1 cellular context compared by ENCODE assay signal in the genomic region with DNA sequence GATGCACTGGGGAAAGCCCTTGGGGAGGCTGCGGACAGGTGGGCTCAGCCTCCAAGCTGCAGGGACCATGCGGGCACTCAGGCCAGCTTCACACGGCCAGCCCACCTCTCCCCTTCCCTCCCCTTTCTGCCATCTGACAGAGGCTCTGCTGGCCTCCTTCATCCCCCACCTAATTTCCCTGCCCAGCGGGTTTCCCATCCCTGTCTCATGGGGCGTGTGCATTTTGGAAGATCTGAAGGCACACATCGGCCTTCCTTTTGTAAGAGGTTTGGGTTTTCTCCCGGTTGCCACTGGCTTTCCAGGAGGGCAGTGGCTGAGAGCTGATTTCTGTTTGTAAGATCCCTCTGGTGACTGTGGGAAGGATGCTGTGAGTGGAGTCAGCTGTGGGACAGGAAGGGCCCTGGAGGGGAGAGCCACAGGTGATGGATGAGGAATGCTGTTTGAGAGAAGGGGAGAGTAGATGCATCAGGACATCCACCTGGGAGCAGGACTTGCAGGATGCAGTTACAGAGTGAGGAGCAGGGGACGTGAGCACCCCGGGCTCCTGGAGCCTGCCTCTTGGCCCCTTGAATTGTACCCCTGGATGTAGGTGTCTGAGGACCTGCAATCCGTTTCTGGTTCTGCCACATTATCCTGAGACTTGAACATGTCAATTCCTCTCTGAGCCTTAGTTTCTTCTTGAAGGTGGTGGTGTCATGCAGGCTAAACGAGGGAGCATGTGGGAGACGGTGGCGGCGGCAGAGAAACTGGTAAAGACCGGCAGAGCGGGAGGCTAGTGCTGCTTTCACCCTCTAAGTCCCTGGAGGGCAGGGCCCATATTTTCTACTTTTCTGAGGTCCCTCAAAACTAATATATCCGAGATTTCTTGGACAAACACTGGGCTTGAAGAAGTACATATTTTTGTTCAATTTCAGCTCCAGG.
TF ChIP-seq lines count a peak whose summit lies in the region.

No MANE protein-coding gene starts in this region.

TF ChIP-seq in HepG2, 621 proteins besides CTCF, POLR2A, EP300 and RAD21 (continued from another document and continues in another):
- TF ChIP-seq, protein P1, sequence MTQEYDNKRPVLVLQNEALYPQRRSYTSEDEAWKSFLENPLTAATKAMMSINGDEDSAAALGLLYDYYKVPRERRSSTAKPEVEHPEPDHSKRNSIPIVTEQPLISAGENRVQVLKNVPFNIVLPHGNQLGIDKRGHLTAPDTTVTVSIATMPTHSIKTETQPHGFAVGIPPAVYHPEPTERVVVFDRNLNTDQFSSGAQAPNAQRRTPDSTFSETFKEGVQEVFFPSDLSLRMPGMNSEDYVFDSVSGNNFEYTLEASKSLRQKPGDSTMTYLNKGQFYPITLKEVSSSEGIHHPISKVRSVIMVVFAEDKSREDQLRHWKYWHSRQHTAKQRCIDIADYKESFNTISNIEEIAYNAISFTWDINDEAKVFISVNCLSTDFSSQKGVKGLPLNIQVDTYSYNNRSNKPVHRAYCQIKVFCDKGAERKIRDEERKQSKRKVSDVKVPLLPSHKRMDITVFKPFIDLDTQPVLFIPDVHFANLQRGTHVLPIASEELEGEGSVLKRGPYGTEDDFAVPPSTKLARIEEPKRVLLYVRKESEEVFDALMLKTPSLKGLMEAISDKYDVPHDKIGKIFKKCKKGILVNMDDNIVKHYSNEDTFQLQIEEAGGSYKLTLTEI (CRISPR knock-in tag; conservative IDR thresholded peaks at IDR 0.05): no peak
- TF ChIP-seq, protein P2, sequence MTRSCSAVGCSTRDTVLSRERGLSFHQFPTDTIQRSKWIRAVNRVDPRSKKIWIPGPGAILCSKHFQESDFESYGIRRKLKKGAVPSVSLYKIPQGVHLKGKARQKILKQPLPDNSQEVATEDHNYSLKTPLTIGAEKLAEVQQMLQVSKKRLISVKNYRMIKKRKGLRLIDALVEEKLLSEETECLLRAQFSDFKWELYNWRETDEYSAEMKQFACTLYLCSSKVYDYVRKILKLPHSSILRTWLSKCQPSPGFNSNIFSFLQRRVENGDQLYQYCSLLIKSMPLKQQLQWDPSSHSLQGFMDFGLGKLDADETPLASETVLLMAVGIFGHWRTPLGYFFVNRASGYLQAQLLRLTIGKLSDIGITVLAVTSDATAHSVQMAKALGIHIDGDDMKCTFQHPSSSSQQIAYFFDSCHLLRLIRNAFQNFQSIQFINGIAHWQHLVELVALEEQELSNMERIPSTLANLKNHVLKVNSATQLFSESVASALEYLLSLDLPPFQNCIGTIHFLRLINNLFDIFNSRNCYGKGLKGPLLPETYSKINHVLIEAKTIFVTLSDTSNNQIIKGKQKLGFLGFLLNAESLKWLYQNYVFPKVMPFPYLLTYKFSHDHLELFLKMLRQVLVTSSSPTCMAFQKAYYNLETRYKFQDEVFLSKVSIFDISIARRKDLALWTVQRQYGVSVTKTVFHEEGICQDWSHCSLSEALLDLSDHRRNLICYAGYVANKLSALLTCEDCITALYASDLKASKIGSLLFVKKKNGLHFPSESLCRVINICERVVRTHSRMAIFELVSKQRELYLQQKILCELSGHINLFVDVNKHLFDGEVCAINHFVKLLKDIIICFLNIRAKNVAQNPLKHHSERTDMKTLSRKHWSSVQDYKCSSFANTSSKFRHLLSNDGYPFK (CRISPR knock-in tag; IDR thresholded peaks at IDR 0.05; ENCODE audit: borderline replicate concordance): no peak
- TF ChIP-seq ZFX (CRISPR knock-in tag; IDR thresholded peaks at IDR 0.05; ENCODE audit: low read depth) (no peak), CBX1 (IDR thresholded peaks at IDR 0.05; ENCODE audit: low read depth) (no peak), ZNF567 (CRISPR knock-in tag; IDR thresholded peaks at IDR 0.05; ENCODE audit: borderline replicate concordance) (no peak), ZNF30 (CRISPR knock-in tag; IDR thresholded peaks at IDR 0.05) (no peak), ZFP1 (CRISPR knock-in tag; IDR thresholded peaks at IDR 0.05) (no peak), KMT2B (CRISPR knock-in tag; IDR thresholded peaks at IDR 0.05) (no peak), ZMYM2 (CRISPR knock-in tag; IDR thresholded peaks at IDR 0.05) (peak; percentile 42; the same call in 1 of the 2 replicates), ZFY (CRISPR knock-in tag; IDR thresholded peaks at IDR 0.05) (no peak), SSRP1 (CRISPR knock-in tag; IDR thresholded peaks at IDR 0.05) (no peak), ZNF256 (CRISPR knock-in tag; conservative IDR thresholded peaks at IDR 0.05) (0 out of 2 replicates have a peak, but pooled peaks have one; percentile 20), ZC3H13 (CRISPR knock-in tag; IDR thresholded peaks at IDR 0.05) (no peak), ZNF34 (CRISPR knock-in tag; IDR thresholded peaks at IDR 0.05; ENCODE audit: borderline replicate concordance) (no peak), MEIS1 (CRISPR knock-in tag; IDR thresholded peaks at IDR 0.05; ENCODE audit: borderline replicate concordance) (no peak; the same call in 1 of the 2 replicates), ZNF501 (CRISPR knock-in tag; IDR thresholded peaks at IDR 0.05) (no peak), PITX1 (CRISPR knock-in tag; IDR thresholded peaks at IDR 0.05) (no peak; the same call in 1 of the 2 replicates), ZNF572 (CRISPR knock-in tag; IDR thresholded peaks at IDR 0.05) (peak; percentile 66; the same call in 1 of the 2 replicates), FIP1L1 (IDR thresholded peaks at IDR 0.05; ENCODE audit: borderline replicate concordance, insufficient read depth, low read depth, low read length) (no peak), ZNF543 (CRISPR knock-in tag; IDR thresholded peaks at IDR 0.05) (no peak), RCOR2 (CRISPR knock-in tag; IDR thresholded peaks at IDR 0.05) (no peak), ZNF124 (CRISPR knock-in tag; IDR thresholded peaks at IDR 0.05) (no peak)
- TF ChIP-seq, protein P3, sequence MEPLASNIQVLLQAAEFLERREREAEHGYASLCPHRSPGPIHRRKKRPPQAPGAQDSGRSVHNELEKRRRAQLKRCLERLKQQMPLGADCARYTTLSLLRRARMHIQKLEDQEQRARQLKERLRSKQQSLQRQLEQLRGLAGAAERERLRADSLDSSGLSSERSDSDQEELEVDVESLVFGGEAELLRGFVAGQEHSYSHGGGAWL (CRISPR knock-in tag; IDR thresholded peaks at IDR 0.05): no peak
- TF ChIP-seq, protein P4, sequence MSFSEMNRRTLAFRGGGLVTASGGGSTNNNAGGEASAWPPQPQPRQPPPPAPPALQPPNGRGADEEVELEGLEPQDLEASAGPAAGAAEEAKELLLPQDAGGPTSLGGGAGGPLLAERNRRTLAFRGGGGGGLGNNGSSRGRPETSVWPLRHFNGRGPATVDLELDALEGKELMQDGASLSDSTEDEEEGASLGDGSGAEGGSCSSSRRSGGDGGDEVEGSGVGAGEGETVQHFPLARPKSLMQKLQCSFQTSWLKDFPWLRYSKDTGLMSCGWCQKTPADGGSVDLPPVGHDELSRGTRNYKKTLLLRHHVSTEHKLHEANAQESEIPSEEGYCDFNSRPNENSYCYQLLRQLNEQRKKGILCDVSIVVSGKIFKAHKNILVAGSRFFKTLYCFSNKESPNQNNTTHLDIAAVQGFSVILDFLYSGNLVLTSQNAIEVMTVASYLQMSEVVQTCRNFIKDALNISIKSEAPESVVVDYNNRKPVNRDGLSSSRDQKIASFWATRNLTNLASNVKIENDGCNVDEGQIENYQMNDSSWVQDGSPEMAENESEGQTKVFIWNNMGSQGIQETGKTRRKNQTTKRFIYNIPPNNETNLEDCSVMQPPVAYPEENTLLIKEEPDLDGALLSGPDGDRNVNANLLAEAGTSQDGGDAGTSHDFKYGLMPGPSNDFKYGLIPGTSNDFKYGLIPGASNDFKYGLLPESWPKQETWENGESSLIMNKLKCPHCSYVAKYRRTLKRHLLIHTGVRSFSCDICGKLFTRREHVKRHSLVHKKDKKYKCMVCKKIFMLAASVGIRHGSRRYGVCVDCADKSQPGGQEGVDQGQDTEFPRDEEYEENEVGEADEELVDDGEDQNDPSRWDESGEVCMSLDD (CRISPR knock-in tag; IDR thresholded peaks at IDR 0.05; ENCODE audit: borderline replicate concordance): no peak
- TF ChIP-seq, protein P5, sequence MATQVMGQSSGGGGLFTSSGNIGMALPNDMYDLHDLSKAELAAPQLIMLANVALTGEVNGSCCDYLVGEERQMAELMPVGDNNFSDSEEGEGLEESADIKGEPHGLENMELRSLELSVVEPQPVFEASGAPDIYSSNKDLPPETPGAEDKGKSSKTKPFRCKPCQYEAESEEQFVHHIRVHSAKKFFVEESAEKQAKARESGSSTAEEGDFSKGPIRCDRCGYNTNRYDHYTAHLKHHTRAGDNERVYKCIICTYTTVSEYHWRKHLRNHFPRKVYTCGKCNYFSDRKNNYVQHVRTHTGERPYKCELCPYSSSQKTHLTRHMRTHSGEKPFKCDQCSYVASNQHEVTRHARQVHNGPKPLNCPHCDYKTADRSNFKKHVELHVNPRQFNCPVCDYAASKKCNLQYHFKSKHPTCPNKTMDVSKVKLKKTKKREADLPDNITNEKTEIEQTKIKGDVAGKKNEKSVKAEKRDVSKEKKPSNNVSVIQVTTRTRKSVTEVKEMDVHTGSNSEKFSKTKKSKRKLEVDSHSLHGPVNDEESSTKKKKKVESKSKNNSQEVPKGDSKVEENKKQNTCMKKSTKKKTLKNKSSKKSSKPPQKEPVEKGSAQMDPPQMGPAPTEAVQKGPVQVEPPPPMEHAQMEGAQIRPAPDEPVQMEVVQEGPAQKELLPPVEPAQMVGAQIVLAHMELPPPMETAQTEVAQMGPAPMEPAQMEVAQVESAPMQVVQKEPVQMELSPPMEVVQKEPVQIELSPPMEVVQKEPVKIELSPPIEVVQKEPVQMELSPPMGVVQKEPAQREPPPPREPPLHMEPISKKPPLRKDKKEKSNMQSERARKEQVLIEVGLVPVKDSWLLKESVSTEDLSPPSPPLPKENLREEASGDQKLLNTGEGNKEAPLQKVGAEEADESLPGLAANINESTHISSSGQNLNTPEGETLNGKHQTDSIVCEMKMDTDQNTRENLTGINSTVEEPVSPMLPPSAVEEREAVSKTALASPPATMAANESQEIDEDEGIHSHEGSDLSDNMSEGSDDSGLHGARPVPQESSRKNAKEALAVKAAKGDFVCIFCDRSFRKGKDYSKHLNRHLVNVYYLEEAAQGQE (IDR thresholded peaks at IDR 0.05; ENCODE audit: borderline replicate concordance in 1 of 2, low read depth in 1 of 2, low read length in 2 of 2): no peak
- TF ChIP-seq, protein P6, sequence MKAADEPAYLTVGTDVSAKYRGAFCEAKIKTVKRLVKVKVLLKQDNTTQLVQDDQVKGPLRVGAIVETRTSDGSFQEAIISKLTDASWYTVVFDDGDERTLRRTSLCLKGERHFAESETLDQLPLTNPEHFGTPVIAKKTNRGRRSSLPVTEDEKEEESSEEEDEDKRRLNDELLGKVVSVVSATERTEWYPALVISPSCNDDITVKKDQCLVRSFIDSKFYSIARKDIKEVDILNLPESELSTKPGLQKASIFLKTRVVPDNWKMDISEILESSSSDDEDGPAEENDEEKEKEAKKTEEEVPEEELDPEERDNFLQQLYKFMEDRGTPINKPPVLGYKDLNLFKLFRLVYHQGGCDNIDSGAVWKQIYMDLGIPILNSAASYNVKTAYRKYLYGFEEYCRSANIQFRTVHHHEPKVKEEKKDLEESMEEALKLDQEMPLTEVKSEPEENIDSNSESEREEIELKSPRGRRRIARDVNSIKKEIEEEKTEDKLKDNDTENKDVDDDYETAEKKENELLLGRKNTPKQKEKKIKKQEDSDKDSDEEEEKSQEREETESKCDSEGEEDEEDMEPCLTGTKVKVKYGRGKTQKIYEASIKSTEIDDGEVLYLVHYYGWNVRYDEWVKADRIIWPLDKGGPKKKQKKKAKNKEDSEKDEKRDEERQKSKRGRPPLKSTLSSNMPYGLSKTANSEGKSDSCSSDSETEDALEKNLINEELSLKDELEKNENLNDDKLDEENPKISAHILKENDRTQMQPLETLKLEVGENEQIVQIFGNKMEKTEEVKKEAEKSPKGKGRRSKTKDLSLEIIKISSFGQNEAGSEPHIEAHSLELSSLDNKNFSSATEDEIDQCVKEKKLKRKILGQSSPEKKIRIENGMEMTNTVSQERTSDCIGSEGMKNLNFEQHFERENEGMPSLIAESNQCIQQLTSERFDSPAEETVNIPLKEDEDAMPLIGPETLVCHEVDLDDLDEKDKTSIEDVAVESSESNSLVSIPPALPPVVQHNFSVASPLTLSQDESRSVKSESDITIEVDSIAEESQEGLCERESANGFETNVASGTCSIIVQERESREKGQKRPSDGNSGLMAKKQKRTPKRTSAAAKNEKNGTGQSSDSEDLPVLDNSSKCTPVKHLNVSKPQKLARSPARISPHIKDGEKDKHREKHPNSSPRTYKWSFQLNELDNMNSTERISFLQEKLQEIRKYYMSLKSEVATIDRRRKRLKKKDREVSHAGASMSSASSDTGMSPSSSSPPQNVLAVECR (CRISPR knock-in tag; IDR thresholded peaks at IDR 0.05; ENCODE audit: borderline replicate concordance): 0 out of 2 replicates have a peak, but pooled peaks have one; percentile 7
- TF ChIP-seq, protein P7, sequence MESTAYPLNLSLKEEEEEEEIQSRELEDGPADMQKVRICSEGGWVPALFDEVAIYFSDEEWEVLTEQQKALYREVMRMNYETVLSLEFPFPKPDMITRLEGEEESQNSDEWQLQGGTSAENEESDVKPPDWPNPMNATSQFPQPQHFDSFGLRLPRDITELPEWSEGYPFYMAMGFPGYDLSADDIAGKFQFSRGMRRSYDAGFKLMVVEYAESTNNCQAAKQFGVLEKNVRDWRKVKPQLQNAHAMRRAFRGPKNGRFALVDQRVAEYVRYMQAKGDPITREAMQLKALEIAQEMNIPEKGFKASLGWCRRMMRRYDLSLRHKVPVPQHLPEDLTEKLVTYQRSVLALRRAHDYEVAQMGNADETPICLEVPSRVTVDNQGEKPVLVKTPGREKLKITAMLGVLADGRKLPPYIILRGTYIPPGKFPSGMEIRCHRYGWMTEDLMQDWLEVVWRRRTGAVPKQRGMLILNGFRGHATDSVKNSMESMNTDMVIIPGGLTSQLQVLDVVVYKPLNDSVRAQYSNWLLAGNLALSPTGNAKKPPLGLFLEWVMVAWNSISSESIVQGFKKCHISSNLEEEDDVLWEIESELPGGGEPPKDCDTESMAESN (CRISPR knock-in tag; conservative IDR thresholded peaks at IDR 0.05): no peak
- TF ChIP-seq, protein P8, sequence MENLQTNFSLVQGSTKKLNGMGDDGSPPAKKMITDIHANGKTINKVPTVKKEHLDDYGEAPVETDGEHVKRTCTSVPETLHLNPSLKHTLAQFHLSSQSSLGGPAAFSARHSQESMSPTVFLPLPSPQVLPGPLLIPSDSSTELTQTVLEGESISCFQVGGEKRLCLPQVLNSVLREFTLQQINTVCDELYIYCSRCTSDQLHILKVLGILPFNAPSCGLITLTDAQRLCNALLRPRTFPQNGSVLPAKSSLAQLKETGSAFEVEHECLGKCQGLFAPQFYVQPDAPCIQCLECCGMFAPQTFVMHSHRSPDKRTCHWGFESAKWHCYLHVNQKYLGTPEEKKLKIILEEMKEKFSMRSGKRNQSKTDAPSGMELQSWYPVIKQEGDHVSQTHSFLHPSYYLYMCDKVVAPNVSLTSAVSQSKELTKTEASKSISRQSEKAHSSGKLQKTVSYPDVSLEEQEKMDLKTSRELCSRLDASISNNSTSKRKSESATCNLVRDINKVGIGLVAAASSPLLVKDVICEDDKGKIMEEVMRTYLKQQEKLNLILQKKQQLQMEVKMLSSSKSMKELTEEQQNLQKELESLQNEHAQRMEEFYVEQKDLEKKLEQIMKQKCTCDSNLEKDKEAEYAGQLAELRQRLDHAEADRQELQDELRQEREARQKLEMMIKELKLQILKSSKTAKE (CRISPR knock-in tag; IDR thresholded peaks at IDR 0.05; ENCODE audit: borderline replicate concordance): no peak
